Comparison of ENCODE assay signal across 15 cellular contexts in genomic region chr5:105740242-105740641, GRCh38.
"Had no signal": no experiment of that assay in that cellular context is flagged by ENCODE, and none has a peak within 500 bp of the region (broad histone marks: within the 10 kb centered on the region; RNA-seq: fewer than 3 reads in every experiment).

No MANE protein-coding gene starts in this region.

- H3K27ac ChIP-seq: epithelial cell of prostate, gastrocnemius medialis, heart left ventricle, lower lobe of right lung, sigmoid colon had no signal

- H3K9me3 ChIP-seq: gastrocnemius medialis, lower lobe of right lung had no signal

- H3K27me3 ChIP-seq: gastrocnemius medialis, heart left ventricle, sigmoid colon had no signal

- H3K36me3 ChIP-seq: gastrocnemius medialis, heart left ventricle, lower lobe of right lung, sigmoid colon had no signal

- DNase-seq: activated CD4-positive, CD25-positive, alpha-beta regulatory T cell treated with anti-CD3 and anti-CD28 coated beads, Interleukin-2, amount 50 U/mL, for 72 hours; activated naive CD4-positive, alpha-beta T cell treated with anti-CD3 and anti-CD28 coated beads for 36 hours; activated naive CD8-positive, alpha-beta T cell treated with anti-CD3 and anti-CD28 coated beads, Interleukin-2, amount 50 U/mL, for 24 hours; aorta; effector memory CD8-positive, alpha-beta T cell; gastrocnemius medialis; heart left ventricle; left colon; lower lobe of right lung; sigmoid colon; stimulated activated CD4-positive, alpha-beta T cell treated with anti-CD3 and anti-CD28 coated beads, Interleukin-1b, Interleukin-23, amount 100 ng/mL, for 48 hours; stimulated activated naive CD8-positive, alpha-beta T cell treated with anti-CD3 and anti-CD28 coated beads, Interleukin-15, amount 100 ng/mL, for 72 hours; T-helper 9 cell had no signal

- H3K4me1 ChIP-seq: gastrocnemius medialis, heart left ventricle, lower lobe of right lung, sigmoid colon had no signal

- ATAC-seq: activated naive CD8-positive, alpha-beta T cell treated with anti-CD3 and anti-CD28 coated beads, Interleukin-2, amount 50 U/mL, for 24 hours; activated T-helper 17 cell treated with anti-CD3 and anti-CD28 coated beads, Interleukin-2, amount 50 U/mL, for 72 hours; effector memory CD8-positive, alpha-beta T cell; gastrocnemius medialis; heart left ventricle; left colon; lower lobe of right lung; stimulated activated naive CD8-positive, alpha-beta T cell treated with anti-CD3 and anti-CD28 coated beads, Interleukin-15, amount 100 ng/mL, for 72 hours had no signal

- H3K4me3 ChIP-seq: gastrocnemius medialis, heart left ventricle, lower lobe of right lung, sigmoid colon had no signal
